ENCODE assay signal across 19 cellular contexts in genomic region chr15:100335335-100335999, GRCh38. TPM values are rescaled to one million over a fixed set of nuclear protein-coding genes. Genes with fewer than 3 reads are reported as not detected.
DNase-seq lines count a peak whose midpoint lies in the region; ATAC-seq and TF ChIP-seq lines count a peak whose summit lies in the region.
"Had no signal": no experiment of that assay in that cellular context is flagged by ENCODE, and none has a peak within 500 bp of the region (broad histone marks: within the 10 kb centered on the region; RNA-seq: fewer than 3 reads in every experiment).

No MANE protein-coding gene starts in this region.

- H3K27me3 Mint-ChIP-seq in activated CD4-positive, alpha-beta T cell treated with anti-CD3 and anti-CD28 coated beads for 36 hours = peaks cover 1% of the 10 kb centered on the region
- peaks cover 19% of the 10 kb centered on the region for H3K27me3 Mint-ChIP-seq in neural progenitor cell (ENCODE audit: insufficient read depth, low read depth)
- H3K27me3 Mint-ChIP-seq: activated CD4-positive, alpha-beta memory T cell treated with anti-CD3 and anti-CD28 coated beads for 36 hours had no signal

- no peak overlapping the region for H3K4me2 ChIP-seq in neural progenitor cell

- ATAC-seq in activated CD4-positive, alpha-beta T cell treated with anti-CD3 and anti-CD28 coated beads for 36 hours = no peak
- ATAC-seq in body of pancreas (peak; percentile 75), HG02763 (IDR thresholded peaks at IDR 0.05; ENCODE audit: unreplicated experiment) (no peak), GM19351 (IDR thresholded peaks at IDR 0.05; ENCODE audit: unreplicated experiment) (no peak)
- ATAC-seq: stimulated activated naive CD8-positive, alpha-beta T cell treated with anti-CD3 and anti-CD28 coated beads, Interleukin-15, amount 100 ng/mL, for 72 hours had no signal

- no peaks in the 10 kb centered on the region for H3K27me3 ChIP-seq in body of pancreas
- H3K27me3 ChIP-seq in neural progenitor cell = peaks cover 15% of the 10 kb centered on the region

- H3K27ac ChIP-seq in body of pancreas (peak overlapping the region in 3 of 4 donors; percentile 14 to 53 (median 51)), neural progenitor cell (no peak overlapping the region)
- H3K27ac ChIP-seq: C4-2B, coronary artery, prostate gland, upper lobe of left lung had no signal

- CTCF ChIA-PET in activated CD4-positive, alpha-beta T cell treated with anti-CD3 and anti-CD28 coated beads for 36 hours (lab: Charles Lee) = interaction anchor here (0.7 to 12.8 kb wide), 5 partner anchors 9 to 271 kb away, joined by 3 to 177 read pairs (median 3); no protein-coding TSS in a partner anchor

- intact Hi-C loops in activated CD4-positive, alpha-beta T cell treated with anti-CD3 and anti-CD28 coated beads for 36 hours (cut with DNase I, micrococcal nuclease) = loop anchor here (5.0 to 10.0 kb wide), 2 partner anchors 221 to 603 kb away; partner anchors contain the start of gene LYSMD4 (in 1 of the 2)
- intact Hi-C loops in body of pancreas (cut with DNase I) = loop anchor here (5.0 to 10.0 kb wide), 2 partner anchors 131 to 403 kb away; no protein-coding TSS in a partner anchor

- POLR2A ChIA-PET in activated CD4-positive, alpha-beta T cell treated with anti-CD3 and anti-CD28 coated beads for 36 hours (lab: Charles Lee) = no interaction called here

- H3K79me2 ChIP-seq in neural progenitor cell (ENCODE audit: low read depth) = no peaks in the 10 kb centered on the region

- peaks cover 59% of the 10 kb centered on the region for H3K4me1 Mint-ChIP-seq in activated CD4-positive, alpha-beta T cell treated with anti-CD3 and anti-CD28 coated beads for 36 hours
- H3K4me1 Mint-ChIP-seq in neural progenitor cell = peaks cover 13% of the 10 kb centered on the region

- H3K27ac Mint-ChIP-seq in activated CD4-positive, alpha-beta T cell treated with anti-CD3 and anti-CD28 coated beads for 36 hours = no peak overlapping the region
- H3K27ac Mint-ChIP-seq in neural progenitor cell = no peak overlapping the region
- H3K27ac Mint-ChIP-seq: activated CD4-positive, alpha-beta memory T cell treated with anti-CD3 and anti-CD28 coated beads for 36 hours; brain had no signal

- 56 to 58% methylated on average over 8 to 9 of the region's 9 CpGs for WGBS in body of pancreas, 2 donors

- H2AFZ ChIP-seq in neural progenitor cell (replicated peaks) = no peak overlapping the region

- DNase-seq in activated CD4-positive, alpha-beta T cell treated with anti-CD3 and anti-CD28 coated beads for 36 hours = peak; percentile 19
- no peak for DNase-seq in activated CD4-positive, alpha-beta T cell treated with anti-CD3 and anti-CD28 coated beads, Interleukin-2, amount 50 U/mL, for 48 hours
- DNase-seq in MV-4-11 (lab: John Stamatoyannopoulos, UW) (peak; percentile 41), body of pancreas (peak; percentile 34 to 61 (median 50)), neural progenitor cell (ENCODE audit: low spot score) (peak; percentile 1), erythroblast (lab: John Stamatoyannopoulos, UW) (no peak)
- DNase-seq: activated CD4-positive, alpha-beta memory T cell treated with anti-CD3 and anti-CD28 coated beads for 36 hours; DMS153; KBM-7; stimulated activated CD4-positive, alpha-beta T cell treated with anti-CD3 and anti-CD28 coated beads, Interleukin-2, amount 100 ng/mL, for 48 hours; stimulated activated naive CD8-positive, alpha-beta T cell treated with anti-CD3 and anti-CD28 coated beads, Interleukin-15, amount 100 ng/mL, for 72 hours; upper lobe of left lung had no signal

- H4K20me1 ChIP-seq in neural progenitor cell (ENCODE audit: low read depth) = peaks cover 8% of the 10 kb centered on the region

- H3K4me1 ChIP-seq in body of pancreas = peaks cover 41% of the 10 kb centered on the region
- H3K4me1 ChIP-seq in neural progenitor cell = no peaks in the 10 kb centered on the region
- H3K4me1 ChIP-seq: prostate gland had no signal

- peaks cover 7% of the 10 kb centered on the region for H3F3A ChIP-seq in neural progenitor cell (ENCODE audit: low read depth)

- no peaks in the 10 kb centered on the region for H3K36me3 Mint-ChIP-seq in activated CD4-positive, alpha-beta T cell treated with anti-CD3 and anti-CD28 coated beads for 36 hours (ENCODE audit: low read depth)
- no peaks in the 10 kb centered on the region for H3K36me3 Mint-ChIP-seq in neural progenitor cell
- H3K36me3 Mint-ChIP-seq: activated CD4-positive, alpha-beta memory T cell treated with anti-CD3 and anti-CD28 coated beads for 36 hours; brain had no signal

- TF ChIP-seq POLR2A in body of pancreas (IDR thresholded peaks at IDR 0.05) (no peak), erythroblast (IDR thresholded peaks at IDR 0.05; ENCODE audit: low read length) (no peak)

- TF ChIP-seq CTCF in body of pancreas (IDR thresholded peaks at IDR 0.05) (no peak), neural progenitor cell (IDR thresholded peaks at IDR 0.05) (no peak)

- H3K36me3 ChIP-seq in body of pancreas (replicated peaks in 1 of 2; ENCODE audit: insufficient read depth in 1 of 2, low read depth in 2 of 2) (no peaks in the 10 kb centered on the region), neural progenitor cell (no peaks in the 10 kb centered on the region)
- H3K36me3 ChIP-seq: prostate gland, upper lobe of left lung had no signal

- no peak overlapping the region for H3K9ac ChIP-seq in neural progenitor cell

- no peaks in the 10 kb centered on the region for H3K9me3 Mint-ChIP-seq in activated CD4-positive, alpha-beta T cell treated with anti-CD3 and anti-CD28 coated beads for 36 hours (ENCODE audit: low read depth)
- H3K9me3 Mint-ChIP-seq in neural progenitor cell = no peaks in the 10 kb centered on the region
- H3K9me3 Mint-ChIP-seq: activated CD4-positive, alpha-beta memory T cell treated with anti-CD3 and anti-CD28 coated beads for 36 hours; nephron; stimulated activated naive CD8-positive, alpha-beta T cell treated with anti-CD3 and anti-CD28 coated beads, Interleukin-15, amount 100 ng/mL, for 72 hours had no signal

- no peak overlapping the region for H3K4me3 Mint-ChIP-seq in activated CD4-positive, alpha-beta T cell treated with anti-CD3 and anti-CD28 coated beads for 36 hours
- no peak overlapping the region for H3K4me3 Mint-ChIP-seq in neural progenitor cell
- H3K4me3 Mint-ChIP-seq: activated CD4-positive, alpha-beta memory T cell treated with anti-CD3 and anti-CD28 coated beads for 36 hours; brain; nephron had no signal

- no peaks in the 10 kb centered on the region for H3K9me3 ChIP-seq in body of pancreas
- H3K9me3 ChIP-seq in neural progenitor cell (ENCODE audit: low read depth) = no peaks in the 10 kb centered on the region
- H3K9me3 ChIP-seq: prostate gland, upper lobe of left lung had no signal

- no peak overlapping the region for H3K4me3 ChIP-seq in body of pancreas
- H3K4me3 ChIP-seq in neural progenitor cell = no peak overlapping the region
- H3K4me3 ChIP-seq: coronary artery, prostate gland, upper lobe of left lung had no signal

RNA-seq across cellular contexts. Expression of gene ADAMTS17, which starts 6.3 kb away (rescaled TPM):
- under 1 TPM; 0.49 to 0.57 TPM for total RNA-seq in activated CD4-positive, alpha-beta T cell treated with anti-CD3 and anti-CD28 coated beads for 36 hours
- 10 to 100 TPM; 24.6 to 26.0 TPM for total RNA-seq in body of pancreas
- total RNA-seq in neural progenitor cell (ENCODE audit: low replicate concordance) = 1.1 and 1.5 TPM in 2 replicates

Comparison
In these comparisons a context has a peak if more than half of its experiments do, and no peak if none do; other contexts are left out.
1. DNase-seq: peak in activated CD4-positive, alpha-beta T cell treated with anti-CD3 and anti-CD28 coated beads for 36 hours (single experiment), MV-4-11 (single experiment), body of pancreas (4 of 4) and neural progenitor cell (single experiment); none in activated CD4-positive, alpha-beta T cell treated with anti-CD3 and anti-CD28 coated beads, Interleukin-2, amount 50 U/mL, for 48 hours (0 of 2) and erythroblast (0 of 2).
2. RNA of gene ADAMTS17, which starts 6.3 kb away (total RNA-seq): 24.6 to 26.0 TPM in body of pancreas; 1.1 to 1.5 TPM in neural progenitor cell and 0.49 to 0.57 TPM in activated CD4-positive, alpha-beta T cell treated with anti-CD3 and anti-CD28 coated beads for 36 hours; every median in the first group is over 10 times any median in the second.